ENCODE assay signal across 8 cellular contexts in genomic region chr10:5685764-5686240, GRCh38. TPM values are rescaled to one million over a fixed set of nuclear protein-coding genes. Genes with fewer than 3 reads are reported as not detected.
A peak's percentile ranks its signal among the peaks of the same experiment; 100 is the strongest.
DNase-seq lines count a peak whose midpoint lies in the region; ATAC-seq, FAIRE-seq and TF ChIP-seq lines count a peak whose summit lies in the region.

No MANE protein-coding gene starts in this region.

- H3K9ac ChIP-seq in HUES6 (ENCODE audit: low read length): peak overlapping the region; percentile 83
- peak overlapping the region; percentile 89 to 97 for H3K9ac ChIP-seq in K562 (ENCODE audit: insufficient read depth in 1 of 2, low read depth in 2 of 2, low read length in 2 of 2)

- TSS peak; percentile 50 for BruUV-seq in K562 (replicated peaks; lab: Mats Ljungman, UMichigan)

- ATAC-seq in K562: peak; percentile 16

- no peak for TF ChIP-seq CTCF in AG10803 (conservative IDR thresholded peaks at IDR 0.05; ENCODE audit: low read length)
- no peak for TF ChIP-seq CTCF in K562 (IDR thresholded peaks at IDR 0.05 in 2 of 3, conservative IDR thresholded peaks at IDR 0.05 in 1 of 3; ENCODE audit: insufficient read depth in 2 of 3, low read depth in 1 of 3, low read length in 3 of 3)

- TF ChIP-seq EP300 in K562 (IDR thresholded peaks at IDR 0.05; ENCODE audit: low read length): no peak

- peak; percentile 27 for DNase-seq in AG10803 (ENCODE audit: low read depth)
- DNase-seq in K562 (ENCODE audit: extremely low read depth in 1 of 4, low spot score in 3 of 4): no peak
- DNase-seq in GM19240 (ENCODE audit: insufficient read length, low spot score): no peak
- no peak for DNase-seq in kidney glomerular epithelial cell (lab: John Stamatoyannopoulos, UW)
- DNase-seq in stimulated activated CD4-positive, alpha-beta T cell treated with anti-CD3 and anti-CD28 coated beads, Interleukin-12 subunit alpha, Interleukin-12 subunit beta, amount 100 ng/mL, for 4 hours: no peak
- no peak for DNase-seq in activated effector memory CD4-positive, alpha-beta T cell treated with anti-CD3 and anti-CD28 coated beads, Interleukin-2, amount 50 U/mL, for 16 hours

- no peak for TF ChIP-seq POLR2A in K562 (conservative IDR thresholded peaks at IDR 0.05)

- POLR2A ChIA-PET in K562 (lab: Yijun Ruan, JAX): interaction anchor here (1.8 kb wide), 1 partner anchor 16 kb away, joined by 6 read pairs; no protein-coding TSS in a partner anchor

- 0 out of 2 replicates have a peak, but pooled peaks cover 2% of the 10 kb centered on the region for H3K36me3 ChIP-seq in HUES6 (ENCODE audit: control insufficient read depth, insufficient read depth, low read length)
- H3K36me3 ChIP-seq in K562 (ENCODE audit: control insufficient read depth, insufficient read depth, low read length): peaks cover 9% of the 10 kb centered on the region; the same call in 2 of the 3 replicates
- peaks cover 8% of the 10 kb centered on the region for H3K36me3 ChIP-seq in mesodermal cell (ENCODE audit: control insufficient read depth, insufficient read depth, low read length)

- H3K27me3 ChIP-seq in HUES6 (ENCODE audit: control insufficient read depth, insufficient read depth, low read length) (peaks cover 17% of the 10 kb centered on the region), K562 (ENCODE audit: control insufficient read depth in 2 of 2, insufficient read depth in 2 of 2, low read length in 2 of 2) (no peaks in the 10 kb centered on the region)

- TF ChIP-seq RAD21 in K562 (CRISPR knock-in tag; conservative IDR thresholded peaks at IDR 0.05 in 1 of 2, IDR thresholded peaks at IDR 0.05 in 1 of 2): no peak

- H3K79me2 ChIP-seq in K562 (ENCODE audit: control insufficient read depth, insufficient read depth, low read length): peaks cover 62% of the 10 kb centered on the region

- peaks cover 6% of the 10 kb centered on the region; the same call in 1 of the 2 replicates for H3K9me3 ChIP-seq in HUES6 (ENCODE audit: control insufficient read depth, insufficient read depth, low read depth, low read length)
- peaks cover 5% of the 10 kb centered on the region for H3K9me3 ChIP-seq in K562 (replicated peaks; ENCODE audit: control insufficient read depth, insufficient read depth, low read depth, low read length)
- peaks cover 6% of the 10 kb centered on the region for H3K9me3 ChIP-seq in mesodermal cell (ENCODE audit: control insufficient read depth, low read length)

- H4K20me1 ChIP-seq in K562 (replicated peaks; ENCODE audit: control insufficient read depth, insufficient read depth, low read length): peaks cover 10% of the 10 kb centered on the region; the same call in 1 of the 2 replicates

- H3K4me2 ChIP-seq in K562 (ENCODE audit: insufficient read depth, low read length): peak overlapping the region; percentile 85

- CTCF ChIA-PET in K562 (lab: Yijun Ruan, JAX; ENCODE audit: low intra/inter-chr PET ratio): interaction anchor here (1.1 kb wide), 1 partner anchor 187 kb away, joined by 3 read pairs; no protein-coding TSS in a partner anchor

- H3K27ac ChIP-seq in HUES6 (ENCODE audit: low read depth, low read length) (no peak overlapping the region), K562 (ENCODE audit: extremely low read depth, low read depth, low read length) (peak overlapping the region; percentile 96), mesodermal cell (ENCODE audit: low read depth, low read length, severe bottlenecking) (peak overlapping the region; percentile 88)

- in situ Hi-C loops in K562 (cut with MboI): no loop called here

- H3K4me1 ChIP-seq in HUES6 (ENCODE audit: control insufficient read depth, insufficient read depth, low read length) (peaks cover 5% of the 10 kb centered on the region), K562 (replicated peaks in 1 of 2; ENCODE audit: control insufficient read depth in 2 of 2, insufficient read depth in 2 of 2, low read length in 2 of 2) (peaks cover 18 to 24% of the 10 kb centered on the region in 2 experiments; a peak in 4 of 5 replicates), mesodermal cell (ENCODE audit: control insufficient read depth, insufficient read depth, low read length, poor library complexity, severe bottlenecking) (no peaks in the 10 kb centered on the region)

- FAIRE-seq in K562 (lab: Jason Lieb, UNC): no peak

- under 1% methylated on average over 10 of the region's 10 CpGs for WGBS in K562 (ENCODE audit: insufficient coverage, low coverage, missing lambda C conversion rate)
- WGBS in mesodermal cell (ENCODE audit: insufficient coverage in 2 of 2), 2 experiments: 15 to 21% methylated on average over 3 to 5 of the region's 10 CpGs

- H3K4me3 ChIP-seq in AG10803 (ENCODE audit: low read length) (peak overlapping the region; percentile 91), HUES6 (ENCODE audit: low read depth, low read length) (peak overlapping the region; percentile 78), K562 (peak overlapping the region; percentile 92), mesodermal cell (ENCODE audit: extremely low read depth, insufficient read depth, low read length, poor library complexity, severe bottlenecking) (peak overlapping the region; percentile 85)

- intact Hi-C loops in K562 (cut with micrococcal nuclease): loop anchor here (5.0 kb wide), 1 partner anchor 206 kb away; the partner anchor contains the start of gene FBH1

- no peak overlapping the region for H2AFZ ChIP-seq in K562 (ENCODE audit: low read depth, low read length)

- H3K9me1 ChIP-seq in K562 (ENCODE audit: control insufficient read depth, insufficient read depth, low read length): no peaks in the 10 kb centered on the region

RNA-seq across cellular contexts. Expression of gene TASOR2, which starts 1.2 kb away (rescaled TPM):
- 55.2 and 226 TPM in 2 replicates for total RNA-seq in K562 (2011; cell fraction: chromatin; rRNA removed; ENCODE audit: low replicate concordance)
- total RNA-seq in K562 (2011; cell fraction: nucleolus; rRNA removed): 35.5 and 61.6 TPM in 2 replicates
- total RNA-seq in K562 (2011; cell fraction: nucleoplasm; rRNA removed): 75.3 and 118 TPM in 2 replicates
- total RNA-seq in K562 (2014; rRNA removed) (63.2 and 65.0 TPM in 2 replicates), K562 (2014; rRNA removed; fragmentation: Illumina TruSeq; extraction: Trizol) (68.0 and 76.3 TPM in 2 replicates), K562 (2015; rRNA removed; fragmentation: Illumina TruSeq; extraction: Trizol) (67.3 and 75.3 TPM in 2 replicates), K562 (2021) (60.9 and 66.2 TPM in 2 replicates)
- polyA plus RNA-seq in K562 (2011; rRNA removed) (38.1 and 48.4 TPM in 2 replicates), K562 (2014; fragmentation: Illumina TruSeq; extraction: Trizol) (49.2 and 52.3 TPM in 2 replicates), K562 (2014; fragmentation: Nextera tagmentation; extraction: Ambion mirVana) (10 to 100 TPM; 12.7 to 14.1 TPM), K562 (2014; rRNA removed) (35.7 and 37.3 TPM in 2 replicates)
- 10.4 and 13.8 TPM in 2 replicates for polyA plus RNA-seq in K562 (2011; cell fraction: cytosol; rRNA removed)
- 69.3 and 70.3 TPM in 2 replicates for polyA plus RNA-seq in K562 (2011; cell fraction: nucleus; rRNA removed)
- 24.7 and 31.3 TPM in 2 replicates for polyA plus RNA-seq in K562 (2012)
- 89.0 and 95.1 TPM in 2 replicates for polyA minus RNA-seq in K562 (2011; rRNA and poly(A)+ RNA removed)
- 33.9 and 39.1 TPM in 2 replicates for polyA minus RNA-seq in K562 (2011; cell fraction: cytosol; rRNA and poly(A)+ RNA removed)
- 68.9 and 95.9 TPM in 2 replicates for polyA minus RNA-seq in K562 (2011; cell fraction: nucleus; rRNA and poly(A)+ RNA removed)
- 29.2 TPM for polyA plus RNA-seq in mesodermal cell (2013, experiment 1 of 2)
- 25.9 TPM for polyA plus RNA-seq in mesodermal cell (2013, experiment 2 of 2)

RNA-seq across cellular contexts. Expression of gene ASB13, which starts 19.4 kb away (rescaled TPM):
- 5.8 and 11.8 TPM in 2 replicates for total RNA-seq in K562 (2011; cell fraction: chromatin; rRNA removed; ENCODE audit: low replicate concordance)
- total RNA-seq in K562 (2011; cell fraction: nucleolus; rRNA removed): 8.6 and 12.8 TPM in 2 replicates
- total RNA-seq in K562 (2011; cell fraction: nucleoplasm; rRNA removed): 5.2 and 5.6 TPM in 2 replicates
- total RNA-seq in K562 (2014; rRNA removed): 18.2 and 21.8 TPM in 2 replicates
- 12.4 and 14.2 TPM in 2 replicates for total RNA-seq in K562 (2014; rRNA removed; fragmentation: Illumina TruSeq; extraction: Trizol)
- 15.5 and 16.9 TPM in 2 replicates for total RNA-seq in K562 (2015; rRNA removed; fragmentation: Illumina TruSeq; extraction: Trizol)
- 28.8 and 33.2 TPM in 2 replicates for total RNA-seq in K562 (2021)
- polyA plus RNA-seq in K562 (2011; rRNA removed): 17.4 and 18.1 TPM in 2 replicates
- 21.7 and 26.7 TPM in 2 replicates for polyA plus RNA-seq in K562 (2011; cell fraction: cytosol; rRNA removed)
- polyA plus RNA-seq in K562 (2011; cell fraction: nucleus; rRNA removed): 12.9 and 14.4 TPM in 2 replicates
- 14.6 and 18.9 TPM in 2 replicates for polyA plus RNA-seq in K562 (2012)
- 15.5 and 16.9 TPM in 2 replicates for polyA plus RNA-seq in K562 (2014; fragmentation: Illumina TruSeq; extraction: Trizol)
- 1 to 10 TPM; 5.2 to 6.9 TPM for polyA plus RNA-seq in K562 (2014; fragmentation: Nextera tagmentation; extraction: Ambion mirVana)
- 14.5 and 18.7 TPM in 2 replicates for polyA plus RNA-seq in K562 (2014; rRNA removed)
- polyA minus RNA-seq in K562 (2011; rRNA and poly(A)+ RNA removed): 15.3 and 18.8 TPM in 2 replicates
- polyA minus RNA-seq in K562 (2011; cell fraction: cytosol; rRNA and poly(A)+ RNA removed): 17.8 and 19.0 TPM in 2 replicates
- polyA minus RNA-seq in K562 (2011; cell fraction: nucleus; rRNA and poly(A)+ RNA removed): 4.6 and 6.1 TPM in 2 replicates
- 9.5 TPM for polyA plus RNA-seq in mesodermal cell (2013, experiment 1 of 2)
- polyA plus RNA-seq in mesodermal cell (2013, experiment 2 of 2): 10.9 TPM
